ENCODE assay signal across 30 cellular contexts in the genomic region with DNA sequence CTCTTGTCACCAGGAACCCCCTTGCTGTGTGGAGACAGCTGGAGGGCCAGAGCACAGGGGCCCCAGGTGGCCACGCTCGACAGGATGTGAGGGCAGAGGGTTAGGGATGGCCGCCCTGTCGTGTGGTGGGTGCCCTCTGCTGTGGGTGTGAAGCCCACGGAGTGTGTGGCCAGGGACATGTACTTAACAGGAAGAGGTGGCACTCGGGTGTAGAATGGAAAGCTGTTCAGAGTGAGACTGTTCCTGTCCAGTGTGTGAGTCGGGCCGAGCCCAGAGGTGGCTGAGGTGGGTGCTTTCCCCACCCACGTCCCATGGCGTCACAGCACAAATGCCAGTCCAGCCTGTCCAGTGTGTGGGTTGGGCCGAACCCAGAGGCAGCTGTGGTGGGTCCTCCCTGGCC.
"Had no signal": no experiment of that assay in that cellular context is flagged by ENCODE, and none has a peak within 500 bp of the region (broad histone marks: within the 10 kb centered on the region; RNA-seq: fewer than 3 reads in every experiment).

No MANE protein-coding gene starts in this region.

- ATAC-seq: Panc1 had no signal

- H3K9ac ChIP-seq: SK-N-SH had no signal

- DNase-seq: activated CD4-positive, alpha-beta T cell treated with anti-CD3 and anti-CD28 coated beads for 48 hours; activated CD4-positive, alpha-beta T cell treated with anti-CD3 and anti-CD28 coated beads, Interleukin-2, amount 50 U/mL, for 4 hours; activated CD4-positive, CD25-positive, alpha-beta regulatory T cell treated with anti-CD3 and anti-CD28 coated beads, Interleukin-2, amount 50 U/mL, for 72 hours; activated CD8-positive, alpha-beta memory T cell treated with anti-CD3 and anti-CD28 coated beads, Interleukin-2, amount 50 U/mL, for 48 hours; activated CD8-positive, alpha-beta T cell treated with anti-CD3 and anti-CD28 coated beads, Interleukin-2, amount 10 ng/mL, durations not matched to agents 7 days and 5 days; activated naive CD4-positive, alpha-beta T cell treated with anti-CD3 and anti-CD28 coated beads, Interleukin-2, amount 50 U/mL, for 16 hours; activated naive CD8-positive, alpha-beta T cell treated with anti-CD3 and anti-CD28 coated beads, Interleukin-2, amount 10 ng/mL, durations not matched to agents 7 days and 5 days; activated T-cell treated with anti-CD3 and anti-CD28 coated beads, Interleukin-2, amount 50 U/mL, for 1 hour; aorta; caudate nucleus; MG63; MV-4-11; NCI-H1092 treated with DMSO at 0.1 percent for 48 hours; NCI-H1417 treated with DMSO at 0.1 percent for 48 hours; NCI-H1694; NCI-H2029; NCI-H2107; NCI-H2171 treated with DMSO at 0.1 percent for 48 hours; NCI-H345; NCI-H510A; NCI-H526 treated with DMSO at 0.1 percent for 48 hours; NK-92 treated with Interleukin-12 subunit alpha and Interleukin-12 subunit beta, amount 100 ng/mL, for 24 hours; OCI-M1; Right ventricle myocardium superior; RPMI8226; SJCRH30; SK-N-SH; T-helper 1 cell had no signal

- H3K4me3 Mint-ChIP-seq: activated CD8-positive, alpha-beta T cell treated with anti-CD3 and anti-CD28 coated beads, Interleukin-2, amount 10 ng/mL, durations not matched to agents 7 days and 5 days; activated naive CD8-positive, alpha-beta T cell treated with anti-CD3 and anti-CD28 coated beads, Interleukin-2, amount 10 ng/mL, durations not matched to agents 7 days and 5 days had no signal

- H3K4me3 ChIP-seq: breast epithelium, MG63, SJCRH30 had no signal

- H3K27ac ChIP-seq: breast epithelium, SJCRH30 had no signal

- H3K9me3 ChIP-seq: breast epithelium, MG63, SK-N-SH had no signal

- H3K27me3 ChIP-seq: breast epithelium, MG63, SJCRH30 had no signal

- H3K27ac Mint-ChIP-seq: activated CD8-positive, alpha-beta T cell treated with anti-CD3 and anti-CD28 coated beads, Interleukin-2, amount 10 ng/mL, durations not matched to agents 7 days and 5 days; activated naive CD8-positive, alpha-beta T cell treated with anti-CD3 and anti-CD28 coated beads, Interleukin-2, amount 10 ng/mL, durations not matched to agents 7 days and 5 days had no signal

- H3K36me3 ChIP-seq: breast epithelium, MG63, SJCRH30 had no signal

- H3K27me3 Mint-ChIP-seq: activated naive CD8-positive, alpha-beta T cell treated with anti-CD3 and anti-CD28 coated beads, Interleukin-2, amount 10 ng/mL, durations not matched to agents 7 days and 5 days had no signal

- H3K4me2 ChIP-seq: SK-N-SH had no signal

- H3K4me1 ChIP-seq: breast epithelium, SJCRH30 had no signal
